ENCODE assay signal across 16 cellular contexts in genomic region chr17:69763503-69763902, GRCh38.
DNase-seq lines count a peak whose midpoint lies in the region; TF ChIP-seq lines count a peak whose summit lies in the region.
"Had no signal": no experiment of that assay in that cellular context is flagged by ENCODE, and none has a peak within 500 bp of the region (broad histone marks: within the 10 kb centered on the region; RNA-seq: fewer than 3 reads in every experiment).

No MANE protein-coding gene starts in this region.

- intact Hi-C loops in MCF 10A (cut with micrococcal nuclease) (loop anchor here (2.0 to 5.0 kb wide), 4 partner anchors 49 to 375 kb away; no protein-coding TSS in a partner anchor), breast epithelium (cut with DNase I; ENCODE audit: low total_unique reads) (loop anchor here (5.0 kb wide), 1 partner anchor 979 kb away; no protein-coding TSS in a partner anchor), posterior cingulate gyrus (cut with DNase I) (no loop called here)

- H4K8ac ChIP-seq in H9 (replicated peaks; ENCODE audit: insufficient read length, low read depth, low read length) = no peak overlapping the region

- H3K4me2 ChIP-seq in H9 (ENCODE audit: insufficient read depth, insufficient read length, low read length) = no peak overlapping the region

- no peak overlapping the region for H3K18ac ChIP-seq in H9 (ENCODE audit: insufficient read length, low read depth, low read length)

- H3K4me1 Mint-ChIP-seq in MCF 10A (ENCODE audit: insufficient read depth, unreplicated experiment) (peaks cover 46% of the 10 kb centered on the region), H9 (peaks cover 9 to 10% of the 10 kb centered on the region in 2 experiments)

- H3K14ac ChIP-seq in H9 (ENCODE audit: insufficient read depth, low read length) = no peak overlapping the region

- no peak overlapping the region for H2AFZ ChIP-seq in H9 (ENCODE audit: low read length)

- no peak overlapping the region for H3K23ac ChIP-seq in H9 (ENCODE audit: insufficient read length, low read depth, low read length)

- TF ChIP-seq CTCF in MCF 10A (IDR thresholded peaks at IDR 0.05; ENCODE audit: unreplicated experiment) (no peak), breast epithelium (IDR thresholded peaks at IDR 0.05) (no peak), suprapubic skin (IDR thresholded peaks at IDR 0.05) (no peak), H9 (conservative IDR thresholded peaks at IDR 0.05) (no peak)

- H3K4me3 ChIP-seq in breast epithelium = no peak overlapping the region
- no peak overlapping the region for H3K4me3 ChIP-seq in adipocyte (ENCODE audit: low read length)
- H3K4me3 ChIP-seq in suprapubic skin = no peak overlapping the region
- H3K4me3 ChIP-seq: upper lobe of left lung had no signal

- H3K27ac ChIP-seq in breast epithelium = no peak overlapping the region
- H3K27ac ChIP-seq in suprapubic skin = peak overlapping the region; percentile 32
- H3K27ac ChIP-seq in H9 (ENCODE audit: insufficient read length, low read depth, low read length) = no peak overlapping the region
- H3K27ac ChIP-seq: upper lobe of left lung had no signal

- H3K56ac ChIP-seq in H9 (ENCODE audit: insufficient read length, low read depth, low read length) = no peak overlapping the region

- TF ChIP-seq POLR2A in breast epithelium (IDR thresholded peaks at IDR 0.05) = no peak
- TF ChIP-seq POLR2A in suprapubic skin (IDR thresholded peaks at IDR 0.05) = no peak

- H2BK12ac ChIP-seq in H9 (ENCODE audit: insufficient read length, low read depth, low read length) = no peak overlapping the region

- H3K79me1 ChIP-seq in H9 (ENCODE audit: insufficient read depth, low read depth, low read length, poor library complexity, severe bottlenecking) = no peaks in the 10 kb centered on the region

- DNase-seq in MCF 10A (ENCODE audit: unreplicated experiment) = peak; percentile 67
- DNase-seq in breast epithelium (ENCODE audit: low spot score in 2 of 2) = no peak
- peak; percentile 47 for DNase-seq in adipocyte (ENCODE audit: low read depth)
- peak; percentile 17 for DNase-seq in fibroblast of the conjunctiva (ENCODE audit: low read depth)
- DNase-seq in suprapubic skin (ENCODE audit: low spot score in 2 of 2) = no peak
- no peak for DNase-seq in H9
- DNase-seq in stimulated activated CD8-positive, alpha-beta memory T cell treated with anti-CD3 and anti-CD28 coated beads, Interleukin-4, amount 100 ng/mL, for 48 hours = no peak
- no peak for DNase-seq in posterior cingulate gyrus
- DNase-seq: activated CD4-positive, CD25-positive, alpha-beta regulatory T cell treated with anti-CD3 and anti-CD28 coated beads, Interleukin-2, amount 50 U/mL, for 72 hours; activated T-cell treated with anti-CD3 and anti-CD28 coated beads, Interleukin-2, amount 50 U/mL, for 1 hour; Calu3; effector CD4-positive, alpha-beta T cell; hippocampal formation; occipital lobe; upper lobe of left lung had no signal

- no peaks in the 10 kb centered on the region for H3K36me3 Mint-ChIP-seq in MCF 10A (ENCODE audit: insufficient read depth, unreplicated experiment)
- H3K36me3 Mint-ChIP-seq in H9 (ENCODE audit: insufficient read depth in 1 of 3, low read depth in 3 of 3) = 0 out of 7 replicates have a peak, but pooled peaks cover 0 to 2% (median 0%) of the 10 kb centered on the region in 3 experiments
- H3K36me3 Mint-ChIP-seq: mesothelial cell of epicardium had no signal

- H3K9me3 Mint-ChIP-seq in MCF 10A (ENCODE audit: unreplicated experiment) (no peaks in the 10 kb centered on the region), H9 (no peaks in the 10 kb centered on the region)
- H3K9me3 Mint-ChIP-seq: mesothelial cell of epicardium had no signal

- H2BK15ac ChIP-seq in H9 (ENCODE audit: low read depth, low read length) = no peak overlapping the region

- H4K20me1 ChIP-seq in H9 (ENCODE audit: control insufficient read depth, insufficient read depth, insufficient read length) = no peaks in the 10 kb centered on the region

- H3K23me2 ChIP-seq in H9 (ENCODE audit: insufficient read length, low read depth, low read length, poor library complexity, severe bottlenecking) = no peaks in the 10 kb centered on the region

- no TSS peak for BruUV-seq in MCF 10A (replicated peaks; lab: Mats Ljungman, UMichigan)

- no peak for TF ChIP-seq EP300 in suprapubic skin (IDR thresholded peaks at IDR 0.05)

- H3K4me3 Mint-ChIP-seq in MCF 10A (ENCODE audit: unreplicated experiment) (no peak overlapping the region), H9 (no peak overlapping the region)
- H3K4me3 Mint-ChIP-seq: mesothelial cell of epicardium had no signal

- no peaks in the 10 kb centered on the region for H3K79me2 ChIP-seq in H9 (ENCODE audit: insufficient read depth, low read length)

- H3K4me1 ChIP-seq in breast epithelium (no peaks in the 10 kb centered on the region), adipocyte (ENCODE audit: control insufficient read depth, insufficient read depth, low read length) (peaks cover 66% of the 10 kb centered on the region), suprapubic skin (peaks cover 20% of the 10 kb centered on the region), H9 (ENCODE audit: insufficient read depth, low read length) (no peaks in the 10 kb centered on the region)

- no peak overlapping the region for H4K91ac ChIP-seq in H9 (ENCODE audit: insufficient read length, low read depth, low read length)

- no peaks in the 10 kb centered on the region for H3K36me3 ChIP-seq in breast epithelium
- H3K36me3 ChIP-seq in adipocyte (ENCODE audit: control insufficient read depth, insufficient read depth, low read length, severe bottlenecking) = no peaks in the 10 kb centered on the region
- H3K36me3 ChIP-seq in suprapubic skin = no peaks in the 10 kb centered on the region
- H3K36me3 ChIP-seq: upper lobe of left lung had no signal

- H2BK20ac ChIP-seq in H9 (ENCODE audit: low read depth, low read length, poor library complexity, severe bottlenecking) = no peak overlapping the region

- H3K27me3 ChIP-seq in breast epithelium (no peaks in the 10 kb centered on the region), adipocyte (replicated peaks; ENCODE audit: control insufficient read depth, insufficient read depth, low read length) (no peaks in the 10 kb centered on the region), suprapubic skin (no peaks in the 10 kb centered on the region), H9 (ENCODE audit: insufficient read depth, low read length) (no peaks in the 10 kb centered on the region)
- H3K27me3 ChIP-seq: upper lobe of left lung had no signal

- no peaks in the 10 kb centered on the region for H3K27me3 Mint-ChIP-seq in MCF 10A (ENCODE audit: insufficient read depth, unreplicated experiment)
- no peaks in the 10 kb centered on the region for H3K27me3 Mint-ChIP-seq in H9 (ENCODE audit: low read depth)

- POLR2A ChIA-PET in MCF 10A (lab: Yijun Ruan, JAX) = interaction anchor here (2.1 to 3.0 kb wide), 2 partner anchors 30 to 155 kb away, joined by 21 to 24 read pairs; no protein-coding TSS in a partner anchor

- H3K27ac Mint-ChIP-seq in MCF 10A (ENCODE audit: low read depth, unreplicated experiment) (peak overlapping the region; percentile 59), H9 (no peak overlapping the region)
- H3K27ac Mint-ChIP-seq: mesothelial cell of epicardium had no signal

- no peak overlapping the region for H3K4ac ChIP-seq in H9 (ENCODE audit: low read depth, low read length)

- no peak overlapping the region for H2AK5ac ChIP-seq in H9 (ENCODE audit: insufficient read length, low read length)

- H4K5ac ChIP-seq in H9 (ENCODE audit: insufficient read length, low read depth, low read length) = no peak overlapping the region

- H3K9ac ChIP-seq in adipocyte (ENCODE audit: low read length) (peak overlapping the region; percentile 3), H9 (ENCODE audit: extremely low read depth, insufficient read length, low read length) (no peak overlapping the region)

- CTCF ChIA-PET in MCF 10A (lab: Yijun Ruan, JAX) = no interaction called here

- no peak overlapping the region for H2BK5ac ChIP-seq in H9 (ENCODE audit: insufficient read length, low read length)

- WGBS in suprapubic skin = 59% methylated on average over 3 of the region's 3 CpGs
- WGBS in H9 (ENCODE audit: extremely low coverage, insufficient read length, low lambda C conversion rate) = no CpG with 5 or more reads among the region's 3 CpGs

- H2BK120ac ChIP-seq in H9 (ENCODE audit: low read depth, low read length, poor library complexity, severe bottlenecking) = no peak overlapping the region

- H3K9me3 ChIP-seq in breast epithelium = no peaks in the 10 kb centered on the region
- H3K9me3 ChIP-seq in adipocyte (ENCODE audit: control insufficient read depth, low read length) = no peaks in the 10 kb centered on the region
- no peaks in the 10 kb centered on the region for H3K9me3 ChIP-seq in suprapubic skin
- no peaks in the 10 kb centered on the region for H3K9me3 ChIP-seq in H9 (ENCODE audit: control insufficient read depth, low read depth, low read length)
- H3K9me3 ChIP-seq: upper lobe of left lung had no signal

- no peak overlapping the region for H3T11ph ChIP-seq in H9 (ENCODE audit: low read length)

Comparison
In these comparisons a context has a peak if more than half of its experiments do, and no peak if none do; other contexts are left out.
1. DNase-seq: peak in MCF 10A (single experiment), adipocyte (single experiment) and fibroblast of the conjunctiva (single experiment); none in breast epithelium (0 of 2), suprapubic skin (0 of 2), H9 (single experiment), stimulated activated CD8-positive, alpha-beta memory T cell treated with anti-CD3 and anti-CD28 coated beads, Interleukin-4, amount 100 ng/mL, for 48 hours (single experiment) and posterior cingulate gyrus (0 of 10).